In the genomic region with DNA sequence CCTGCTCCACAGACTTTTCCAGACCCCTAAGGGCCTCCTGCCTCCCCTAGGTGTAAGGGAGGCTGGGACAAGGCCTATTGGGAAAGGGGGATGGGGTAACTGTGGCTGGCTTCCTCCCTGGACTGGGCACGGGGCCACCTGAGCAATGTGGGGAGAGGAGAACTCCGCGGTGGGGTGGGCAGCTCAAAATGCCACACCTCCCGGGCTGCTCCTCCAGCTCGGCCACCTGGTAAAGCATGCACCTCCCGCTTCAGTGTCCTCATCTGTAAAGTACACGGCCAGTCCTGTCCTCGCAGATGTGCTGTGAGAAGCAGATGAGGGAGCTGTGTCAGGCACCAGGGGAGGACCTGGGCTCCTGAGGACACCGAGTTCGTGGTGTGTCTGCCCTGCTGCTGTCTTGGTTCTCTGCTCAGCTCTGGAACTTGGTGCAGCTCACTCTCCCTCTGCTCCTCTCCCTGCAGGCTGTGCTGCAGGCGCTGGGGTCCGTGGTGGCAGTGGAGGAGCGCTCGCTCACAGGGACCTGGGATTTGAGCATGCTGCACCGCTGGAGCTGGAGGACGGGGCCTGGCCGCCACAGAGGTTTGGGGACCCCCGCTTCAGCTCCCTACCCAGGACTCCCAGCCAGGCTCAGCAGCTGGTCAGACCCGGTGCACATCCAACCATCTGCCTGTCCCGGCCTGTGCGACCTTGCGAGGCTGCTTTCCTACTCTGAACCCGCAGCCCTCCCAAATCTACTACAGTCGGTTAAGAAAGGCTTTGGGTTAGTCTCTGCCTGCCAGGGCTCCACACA, we compare ENCODE assay signal across 19 cellular contexts. TPM values are rescaled to one million over a fixed set of nuclear protein-coding genes. Genes with fewer than 3 reads are reported as not detected.
DNase-seq lines count a peak whose midpoint lies in the region; ATAC-seq lines count a peak whose summit lies in the region.
"Had no signal": no experiment of that assay in that cellular context is flagged by ENCODE, and none has a peak within 500 bp of the region (broad histone marks: within the 10 kb centered on the region; RNA-seq: fewer than 3 reads in every experiment).

No MANE protein-coding gene starts in this region.

- H3K4me3 Mint-ChIP-seq in activated naive CD8-positive, alpha-beta T cell treated with anti-CD3 and anti-CD28 coated beads, Interleukin-2, amount 50 U/mL, for 24 hours: no peak overlapping the region
- H3K4me3 Mint-ChIP-seq in activated naive CD8-positive, alpha-beta T cell treated with anti-CD3 and anti-CD28 coated beads for 36 hours: no peak overlapping the region

- no peaks in the 10 kb centered on the region for H3K9me3 ChIP-seq in aorta (ENCODE audit: control insufficient read depth, low read length)

- H3K36me3 Mint-ChIP-seq in activated naive CD8-positive, alpha-beta T cell treated with anti-CD3 and anti-CD28 coated beads, Interleukin-2, amount 50 U/mL, for 24 hours (ENCODE audit: low read depth): peaks cover 26% of the 10 kb centered on the region
- H3K36me3 Mint-ChIP-seq in activated naive CD8-positive, alpha-beta T cell treated with anti-CD3 and anti-CD28 coated beads for 36 hours: peaks cover 15% of the 10 kb centered on the region

- H3K27ac Mint-ChIP-seq in activated naive CD8-positive, alpha-beta T cell treated with anti-CD3 and anti-CD28 coated beads, Interleukin-2, amount 50 U/mL, for 24 hours: no peak overlapping the region
- H3K27ac Mint-ChIP-seq in activated naive CD8-positive, alpha-beta T cell treated with anti-CD3 and anti-CD28 coated beads for 36 hours: no peak overlapping the region

- no peaks in the 10 kb centered on the region for H3K27me3 ChIP-seq in aorta (ENCODE audit: control insufficient read depth in 1 of 2, insufficient read depth in 2 of 2, low read length in 1 of 2)

- peaks cover 0 to 3% of the 10 kb centered on the region in 2 donors for H3K36me3 ChIP-seq in aorta (ENCODE audit: control insufficient read depth in 1 of 2, insufficient read depth in 2 of 2, low read length in 1 of 2)

- WGBS in aorta, 2 donors: 85 to 91% methylated on average over 23 to 24 of the region's 24 CpGs

- intact Hi-C loops in posterior vena cava (cut with DNase I): no loop called here
- intact Hi-C loops in aorta (cut with DNase I): no loop called here

- H3K9me3 Mint-ChIP-seq in activated naive CD8-positive, alpha-beta T cell treated with anti-CD3 and anti-CD28 coated beads, Interleukin-2, amount 50 U/mL, for 24 hours: no peaks in the 10 kb centered on the region
- H3K9me3 Mint-ChIP-seq in activated naive CD8-positive, alpha-beta T cell treated with anti-CD3 and anti-CD28 coated beads for 36 hours: no peaks in the 10 kb centered on the region

- no peak overlapping the region for H3K27ac ChIP-seq in aorta (ENCODE audit: low read depth in 1 of 2, low read length in 2 of 2)
- H3K27ac ChIP-seq: C4-2B, KMS-11 had no signal

- H3K4me3 ChIP-seq in aorta (ENCODE audit: low read length in 2 of 2): no peak overlapping the region

- peak; percentile 33 for ATAC-seq in activated naive CD8-positive, alpha-beta T cell treated with anti-CD3 and anti-CD28 coated beads, Interleukin-2, amount 50 U/mL, for 24 hours
- ATAC-seq in aorta (ENCODE audit: low FRiP score): no peak

- DNase-seq in activated naive CD8-positive, alpha-beta T cell treated with anti-CD3 and anti-CD28 coated beads, Interleukin-2, amount 50 U/mL, for 24 hours: no peak
- DNase-seq in activated naive CD8-positive, alpha-beta T cell treated with anti-CD3 and anti-CD28 coated beads for 36 hours: no peak
- DNase-seq in islet precursor cell (peak; percentile 46), posterior vena cava (ENCODE audit: low spot score) (peak; percentile 67), aorta (peak; percentile 31 to 72), H4 (ENCODE audit: low spot score) (no peak), SW 1271 (lab: John Stamatoyannopoulos, UW) (no peak), NCI-H748 treated with DMSO at 0.1 percent for 48 hours (lab: John Stamatoyannopoulos, UW) (no peak)
- DNase-seq: GOT3; NCI-H1105; NCI-H146; NCI-H2029; NCI-H226; NCI-H510A treated with DMSO at 0.1 percent for 48 hours; NCI-H774; NK-92 treated with Interleukin-12 subunit alpha and Interleukin-12 subunit beta, amount 100 ng/mL, for 24 hours; SIG-M5 had no signal

- H3K4me1 ChIP-seq in aorta (ENCODE audit: control insufficient read depth in 1 of 2, insufficient read depth in 2 of 2, low read length in 2 of 2): no peaks in the 10 kb centered on the region

- H3K4me1 Mint-ChIP-seq in activated naive CD8-positive, alpha-beta T cell treated with anti-CD3 and anti-CD28 coated beads, Interleukin-2, amount 50 U/mL, for 24 hours: no peaks in the 10 kb centered on the region
- no peaks in the 10 kb centered on the region for H3K4me1 Mint-ChIP-seq in activated naive CD8-positive, alpha-beta T cell treated with anti-CD3 and anti-CD28 coated beads for 36 hours

- no peaks in the 10 kb centered on the region for H3K27me3 Mint-ChIP-seq in activated naive CD8-positive, alpha-beta T cell treated with anti-CD3 and anti-CD28 coated beads, Interleukin-2, amount 50 U/mL, for 24 hours
- no peaks in the 10 kb centered on the region for H3K27me3 Mint-ChIP-seq in activated naive CD8-positive, alpha-beta T cell treated with anti-CD3 and anti-CD28 coated beads for 36 hours

RNA-seq across cellular contexts. Expression of a gene that starts 20.8 kb away (rescaled TPM):
- 100 to 1,000 TPM; 107 to 109 TPM for total RNA-seq in activated naive CD8-positive, alpha-beta T cell treated with anti-CD3 and anti-CD28 coated beads for 36 hours
- total RNA-seq in posterior vena cava (100 to 1,000 TPM; 223 to 237 TPM), aorta (100 to 1,000 TPM; 244 to 263 TPM)
- 100 to 1,000 TPM; 326 to 419 TPM for polyA plus RNA-seq in aorta
- 82.6 and 203 TPM in 2 replicates for total RNA-seq in H4 (2014; rRNA removed; shearing (Covaris generic))

RNA-seq across cellular contexts. Expression of a gene that starts 44.7 kb away (rescaled TPM):
- 10 to 100 TPM; 10.6 to 10.9 TPM for total RNA-seq in activated naive CD8-positive, alpha-beta T cell treated with anti-CD3 and anti-CD28 coated beads for 36 hours
- total RNA-seq in posterior vena cava (10 to 100 TPM; 23.7 to 36.3 TPM), aorta (10 to 100 TPM; 44.8 to 58.0 TPM)
- 10 to 100 TPM; 13.1 to 40.3 TPM for polyA plus RNA-seq in aorta
- 11.1 and 11.9 TPM in 2 replicates for total RNA-seq in H4 (2014; rRNA removed; shearing (Covaris generic))

Comparison
In these comparisons a context has a peak if more than half of its experiments do, and no peak if none do; other contexts are left out.
1. DNase-seq: peak in islet precursor cell (single experiment), posterior vena cava (single experiment) and aorta (2 of 2); none in activated naive CD8-positive, alpha-beta T cell treated with anti-CD3 and anti-CD28 coated beads, Interleukin-2, amount 50 U/mL, for 24 hours (single experiment), activated naive CD8-positive, alpha-beta T cell treated with anti-CD3 and anti-CD28 coated beads for 36 hours (single experiment), H4 (single experiment), SW 1271 (0 of 2) and NCI-H748 treated with DMSO at 0.1 percent for 48 hours (single experiment).